Comparison of ENCODE assay signal across 14 cellular contexts in the genomic region with DNA sequence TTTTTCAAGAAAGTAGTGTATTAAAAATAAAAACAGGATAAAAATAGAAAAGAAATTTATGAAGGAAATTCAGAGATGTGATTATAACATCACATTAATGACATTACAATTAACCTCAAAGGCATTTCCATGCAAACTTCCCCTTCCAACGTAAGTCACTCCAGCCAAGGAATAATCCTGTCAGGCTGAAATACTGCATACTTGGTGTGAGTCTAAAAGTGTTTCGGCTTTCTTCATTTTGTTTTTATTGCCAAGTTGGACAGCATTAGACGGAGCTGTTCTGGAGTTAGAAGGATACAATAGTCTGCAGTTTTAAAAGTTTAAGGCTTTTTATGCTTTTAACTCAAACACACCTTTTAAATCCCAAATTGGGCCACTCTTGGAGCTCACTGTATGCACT.
"Had no signal": no experiment of that assay in that cellular context is flagged by ENCODE, and none has a peak within 500 bp of the region (broad histone marks: within the 10 kb centered on the region; RNA-seq: fewer than 3 reads in every experiment).

No MANE protein-coding gene starts in this region.

- H3K9me3 Mint-ChIP-seq: activated CD4-positive, alpha-beta T cell treated with anti-CD3 and anti-CD28 coated beads, Interleukin-2, amount 10 ng/mL, durations not matched to agents 7 days and 5 days; activated naive CD8-positive, alpha-beta T cell treated with anti-CD3 and anti-CD28 coated beads, Interleukin-2, amount 10 ng/mL, durations not matched to agents 7 days and 5 days; activated T-helper 1 cell treated with anti-CD3 and anti-CD28 coated beads, Interleukin-12 subunit alpha, Interleukin-12 subunit beta, Interleukin-2, Interleukin-4 antibody, amounts not matched to agents 30 ng/mL and 10 ng/mL and 1 ng/mL, durations not matched to agents 14 hours and 24 hours and 36 hours; endodermal cell; neural progenitor cell had no signal

- H3K27me3 ChIP-seq: neural progenitor cell, pancreas, thyroid gland had no signal

- H3K27ac ChIP-seq: neural progenitor cell, pancreas, thyroid gland had no signal

- H3K4me1 ChIP-seq: pancreas, thyroid gland had no signal

- H2AFZ ChIP-seq: neural progenitor cell had no signal

- H3K4me1 Mint-ChIP-seq: stimulated activated effector memory CD8-positive, alpha-beta T cell treated with anti-CD3 and anti-CD28 coated beads, Interleukin-12 subunit alpha, Interleukin-12 subunit beta, amount 100 ng/mL, for 72 hours had no signal

- DNase-seq: activated CD4-positive, CD25-positive, alpha-beta regulatory T cell; activated naive CD4-positive, alpha-beta T cell; activated naive CD8-positive, alpha-beta T cell treated with anti-CD3 and anti-CD28 coated beads, Interleukin-2, amount 10 ng/mL, durations not matched to agents 7 days and 5 days; anterior cingulate cortex; hypothalamus; midbrain; pancreas; thyroid gland had no signal

- H3K9ac ChIP-seq: neural progenitor cell had no signal

- H3K36me3 Mint-ChIP-seq: activated naive CD8-positive, alpha-beta T cell treated with anti-CD3 and anti-CD28 coated beads, Interleukin-2, amount 10 ng/mL, durations not matched to agents 7 days and 5 days; neural progenitor cell; stimulated activated effector memory CD8-positive, alpha-beta T cell treated with anti-CD3 and anti-CD28 coated beads, Interleukin-12 subunit alpha, Interleukin-12 subunit beta, amount 100 ng/mL, for 72 hours had no signal

- H3K36me3 ChIP-seq: neural progenitor cell, pancreas, thyroid gland had no signal

- H3K9me3 ChIP-seq: pancreas, thyroid gland had no signal

- H3K4me3 Mint-ChIP-seq: activated CD4-positive, alpha-beta T cell treated with anti-CD3 and anti-CD28 coated beads, Interleukin-2, amount 10 ng/mL, durations not matched to agents 7 days and 5 days; activated naive CD8-positive, alpha-beta T cell treated with anti-CD3 and anti-CD28 coated beads, Interleukin-2, amount 10 ng/mL, durations not matched to agents 7 days and 5 days; activated T-helper 1 cell treated with anti-CD3 and anti-CD28 coated beads, Interleukin-12 subunit alpha, Interleukin-12 subunit beta, Interleukin-2, Interleukin-4 antibody, amounts not matched to agents 30 ng/mL and 10 ng/mL and 1 ng/mL, durations not matched to agents 14 hours and 24 hours and 36 hours; endodermal cell; neural progenitor cell; stimulated activated effector memory CD8-positive, alpha-beta T cell treated with anti-CD3 and anti-CD28 coated beads, Interleukin-12 subunit alpha, Interleukin-12 subunit beta, amount 100 ng/mL, for 72 hours had no signal

- H3K4me3 ChIP-seq: lung, neural progenitor cell, pancreas, thyroid gland had no signal

- H3K27ac Mint-ChIP-seq: activated CD4-positive, alpha-beta T cell treated with anti-CD3 and anti-CD28 coated beads, Interleukin-2, amount 10 ng/mL, durations not matched to agents 7 days and 5 days; activated naive CD8-positive, alpha-beta T cell treated with anti-CD3 and anti-CD28 coated beads, Interleukin-2, amount 10 ng/mL, durations not matched to agents 7 days and 5 days; activated T-helper 1 cell treated with anti-CD3 and anti-CD28 coated beads, Interleukin-12 subunit alpha, Interleukin-12 subunit beta, Interleukin-2, Interleukin-4 antibody, amounts not matched to agents 30 ng/mL and 10 ng/mL and 1 ng/mL, durations not matched to agents 14 hours and 24 hours and 36 hours; stimulated activated effector memory CD8-positive, alpha-beta T cell treated with anti-CD3 and anti-CD28 coated beads, Interleukin-12 subunit alpha, Interleukin-12 subunit beta, amount 100 ng/mL, for 72 hours had no signal
